ENCODE assay signal across 8 cellular contexts in genomic region chr19:36054119-36054732, GRCh38. TPM values are rescaled to one million over a fixed set of nuclear protein-coding genes. Genes with fewer than 3 reads are reported as not detected.
DNase-seq lines count a peak whose midpoint lies in the region; ATAC-seq and TF ChIP-seq lines count a peak whose summit lies in the region.

TSS of gene THAP8 (minus strand) at chr19:36054285. CDS start at chr19:36054217, 68 bp downstream.

- POLR2A ChIA-PET in activated B cell treated with CpG ODN at 0.5 μM for 24 hours (lab: Charles Lee), result interaction anchor here (0.5 to 2.7 kb wide), 15 partner anchors 40 to 1316 kb away, joined by 3 to 31 read pairs (median 5); partner anchors contain the start of genes ALKBH6, CAPNS1, POLR2I and PSENEN

- CTCF ChIA-PET in activated B cell treated with CpG ODN at 0.5 μM for 24 hours (lab: Charles Lee), result interaction anchor here (1.2 to 1.3 kb wide), 2 partner anchors 59 to 60 kb away, joined by 3 read pairs; no protein-coding TSS in a partner anchor

- DNase-seq in AG09309 (ENCODE audit: low read depth) (peak; percentile 95), NCI-H2227 treated with DMSO at 0.1 percent for 48 hours (lab: John Stamatoyannopoulos, UW) (peak; percentile 100), activated B cell treated with CpG ODN at 0.5 μM for 24 hours (peak; percentile 98), iris pigment epithelial cell (ENCODE audit: low read depth) (peak; percentile 99)
- DNase-seq in central memory CD4-positive, alpha-beta T cell, result peak; percentile 100
- DNase-seq in stimulated activated CD4-positive, alpha-beta T cell treated with anti-CD3 and anti-CD28 coated beads, Interleukin-12 subunit alpha, Interleukin-12 subunit beta, amount 100 ng/mL, for 24 hours (ENCODE audit: low read depth in 2 of 2), result peak; percentile 99

- H3K4me3 ChIP-seq in AG09309 (ENCODE audit: control insufficient read depth, low read depth, low read length), result peak within 1 kb of the TSS; percentile 83

- H3K9me3 Mint-ChIP-seq in activated B cell treated with CpG ODN at 0.5 μM for 24 hours, result no peaks in the 10 kb centered on the region

- peak; percentile 57 for TF ChIP-seq CTCF in AG09309 (IDR thresholded peaks at IDR 0.05; ENCODE audit: control insufficient read depth, insufficient read depth, low read depth, low read length, missing control alignments)
- no peak for TF ChIP-seq CTCF in activated B cell treated with CpG ODN at 0.5 μM for 24 hours (IDR thresholded peaks at IDR 0.05)

- H3K27me3 Mint-ChIP-seq in activated B cell treated with CpG ODN at 0.5 μM for 24 hours, result no peaks in the 10 kb centered on the region

- intact Hi-C loops in activated B cell treated with CpG ODN at 0.5 μM for 24 hours (cut with micrococcal nuclease), result loop anchor here (1.0 to 10.0 kb wide), 11 partner anchors 40 to 409 kb away; partner anchors contain the start of genes ALKBH6, CAPNS1, COX6B1 and ETV2

- peak within 1 kb of the TSS; percentile 93 for H3K27ac Mint-ChIP-seq in activated B cell treated with CpG ODN at 0.5 μM for 24 hours

- peaks cover 1% of the 10 kb centered on the region for H3K36me3 Mint-ChIP-seq in activated B cell treated with CpG ODN at 0.5 μM for 24 hours (ENCODE audit: low read depth)

- peak; percentile 83 for ATAC-seq in GM18909 (IDR thresholded peaks at IDR 0.05; ENCODE audit: poor library complexity, unreplicated experiment)
- peak; percentile 82 for ATAC-seq in HG03175 (IDR thresholded peaks at IDR 0.05; ENCODE audit: unreplicated experiment)
- peak; percentile 83 for ATAC-seq in activated B cell treated with CpG ODN at 0.5 μM for 24 hours (ENCODE audit: low read depth)

- H3K4me3 Mint-ChIP-seq in activated B cell treated with CpG ODN at 0.5 μM for 24 hours, result peak within 1 kb of the TSS; percentile 93

- H3K4me1 Mint-ChIP-seq in activated B cell treated with CpG ODN at 0.5 μM for 24 hours, result peaks cover 18% of the 10 kb centered on the region

RNA-seq across cellular contexts. Expression of gene THAP8, which starts in this region (rescaled TPM):
- 2.3 and 2.4 TPM in 2 replicates for total RNA-seq in activated B cell treated with CpG ODN at 0.5 μM for 24 hours

Comparison
In these comparisons a context has a peak if more than half of its experiments do, and no peak if none do; other contexts are left out.
1. Peak in every context shown above with its lines: DNase-seq, ATAC-seq and H3K4me3 ChIP-seq.